Comparison of ENCODE assay signal across 26 cellular contexts in genomic region chr6:5516036-5516435, GRCh38.
DNase-seq lines count a peak whose midpoint lies in the region; ATAC-seq and TF ChIP-seq lines count a peak whose summit lies in the region.
"Had no signal": no experiment of that assay in that cellular context is flagged by ENCODE, and none has a peak within 500 bp of the region (broad histone marks: within the 10 kb centered on the region; RNA-seq: fewer than 3 reads in every experiment).

No MANE protein-coding gene starts in this region.

- TF ChIP-seq POLR2A in breast epithelium (IDR thresholded peaks at IDR 0.05) = no peak

- no peak overlapping the region for H3K27ac ChIP-seq in OCI-LY3 (ENCODE audit: low read length)
- no peak overlapping the region for H3K27ac ChIP-seq in coronary artery
- H3K27ac ChIP-seq in breast epithelium = no peak overlapping the region
- H3K27ac ChIP-seq: epithelial cell of prostate, GM23248, left ventricle myocardium inferior, stomach, tibial nerve had no signal

- intact Hi-C loops in activated CD8-positive, alpha-beta T cell treated with anti-CD3 and anti-CD28 coated beads for 36 hours (cut with micrococcal nuclease) = no loop called here
- intact Hi-C loops in breast epithelium (cut with DNase I; ENCODE audit: low total_unique reads) = no loop called here

- peak overlapping the region; percentile 71 for H3K27ac Mint-ChIP-seq in activated CD8-positive, alpha-beta T cell treated with anti-CD3 and anti-CD28 coated beads for 36 hours
- H3K27ac Mint-ChIP-seq in activated CD8-positive, alpha-beta T cell treated with anti-CD3 and anti-CD28 coated beads, Interleukin-2, amount 10 ng/mL, durations not matched to agents 7 days and 5 days = no peak overlapping the region
- H3K27ac Mint-ChIP-seq in natural killer cell treated with Interleukin-12 subunit alpha and Interleukin-12 subunit beta and Interleukin-15 and Interleukin-18, amount 100 ng/mL, for 72 hours = peak overlapping the region in 1 of 2 donors; percentile 4
- H3K27ac Mint-ChIP-seq: HFFc6, IgD-negative memory B cell, mesothelial cell of epicardium had no signal

- H3K27me3 Mint-ChIP-seq in activated CD8-positive, alpha-beta T cell treated with anti-CD3 and anti-CD28 coated beads for 36 hours = no peaks in the 10 kb centered on the region
- H3K27me3 Mint-ChIP-seq in activated CD8-positive, alpha-beta T cell treated with anti-CD3 and anti-CD28 coated beads, Interleukin-2, amount 10 ng/mL, durations not matched to agents 7 days and 5 days (ENCODE audit: low read depth) = no peaks in the 10 kb centered on the region
- H3K27me3 Mint-ChIP-seq in natural killer cell treated with Interleukin-12 subunit alpha and Interleukin-12 subunit beta and Interleukin-15 and Interleukin-18, amount 100 ng/mL, for 72 hours = no peaks in the 10 kb centered on the region
- H3K27me3 Mint-ChIP-seq: CD4-positive, CD25-positive, alpha-beta regulatory T cell; IgD-negative memory B cell; naive thymus-derived CD4-positive, alpha-beta T cell had no signal

- H3K4me2 ChIP-seq in OCI-LY3 (ENCODE audit: low read length) = peak overlapping the region; percentile 66

- H3K4me3 Mint-ChIP-seq in activated CD8-positive, alpha-beta T cell treated with anti-CD3 and anti-CD28 coated beads for 36 hours = no peak overlapping the region
- H3K4me3 Mint-ChIP-seq in activated CD8-positive, alpha-beta T cell treated with anti-CD3 and anti-CD28 coated beads, Interleukin-2, amount 10 ng/mL, durations not matched to agents 7 days and 5 days = no peak overlapping the region
- peak overlapping the region; percentile 10 for H3K4me3 Mint-ChIP-seq in natural killer cell treated with Interleukin-12 subunit alpha and Interleukin-12 subunit beta and Interleukin-15 and Interleukin-18, amount 100 ng/mL, for 72 hours
- H3K4me3 Mint-ChIP-seq: CD4-positive, CD25-positive, alpha-beta regulatory T cell; HFFc6; IgD-negative memory B cell; mesothelial cell of epicardium had no signal

- no peaks in the 10 kb centered on the region for H3K9me3 Mint-ChIP-seq in activated CD8-positive, alpha-beta T cell treated with anti-CD3 and anti-CD28 coated beads for 36 hours
- no peaks in the 10 kb centered on the region for H3K9me3 Mint-ChIP-seq in activated CD8-positive, alpha-beta T cell treated with anti-CD3 and anti-CD28 coated beads, Interleukin-2, amount 10 ng/mL, durations not matched to agents 7 days and 5 days (ENCODE audit: insufficient read depth)
- H3K9me3 Mint-ChIP-seq in natural killer cell treated with Interleukin-12 subunit alpha and Interleukin-12 subunit beta and Interleukin-15 and Interleukin-18, amount 100 ng/mL, for 72 hours = no peaks in the 10 kb centered on the region
- H3K9me3 Mint-ChIP-seq: HFFc6; IgD-negative memory B cell; mesothelial cell of epicardium; naive thymus-derived CD4-positive, alpha-beta T cell had no signal

- no peaks in the 10 kb centered on the region for H3K36me3 ChIP-seq in OCI-LY3 (replicated peaks; ENCODE audit: low read depth, low read length)
- H3K36me3 ChIP-seq in breast epithelium = no peaks in the 10 kb centered on the region
- H3K36me3 ChIP-seq: left ventricle myocardium inferior, stomach, tibial nerve had no signal

- H3K79me2 ChIP-seq in OCI-LY3 (ENCODE audit: low read length) = no peaks in the 10 kb centered on the region

- peak; percentile 38 for ATAC-seq in activated CD8-positive, alpha-beta T cell treated with anti-CD3 and anti-CD28 coated beads for 36 hours
- no peak for ATAC-seq in activated CD8-positive, alpha-beta T cell treated with anti-CD3 and anti-CD28 coated beads, Interleukin-2, amount 10 ng/mL, durations not matched to agents 7 days and 5 days
- ATAC-seq in GM19463 (IDR thresholded peaks at IDR 0.05; ENCODE audit: unreplicated experiment) = peak; percentile 44
- peak; percentile 56 to 66 for ATAC-seq in natural killer cell treated with Interleukin-12 subunit alpha and Interleukin-12 subunit beta and Interleukin-15 and Interleukin-18, amount 100 ng/mL, for 72 hours
- ATAC-seq in GM18520 (IDR thresholded peaks at IDR 0.05; ENCODE audit: unreplicated experiment) = no peak
- ATAC-seq: naive thymus-derived CD4-positive, alpha-beta T cell had no signal

- no peak overlapping the region for H2AFZ ChIP-seq in OCI-LY3 (ENCODE audit: low read depth, low read length)
- H2AFZ ChIP-seq: GM23248 had no signal

- POLR2A ChIA-PET in activated CD8-positive, alpha-beta T cell treated with anti-CD3 and anti-CD28 coated beads for 36 hours (lab: Charles Lee) = no interaction called here
- POLR2A ChIA-PET in activated CD8-positive, alpha-beta T cell treated with anti-CD3 and anti-CD28 coated beads, Interleukin-2, amount 10 ng/mL, durations not matched to agents 7 days and 5 days (lab: Charles Lee) = no interaction called here

- CTCF ChIA-PET in activated CD8-positive, alpha-beta T cell treated with anti-CD3 and anti-CD28 coated beads for 36 hours (lab: Charles Lee) = interaction anchor here (2.2 kb wide), 1 partner anchor 45 kb away, joined by 7 read pairs; no protein-coding TSS in a partner anchor
- CTCF ChIA-PET in activated CD8-positive, alpha-beta T cell treated with anti-CD3 and anti-CD28 coated beads, Interleukin-2, amount 10 ng/mL, durations not matched to agents 7 days and 5 days (lab: Charles Lee) = interaction anchor here (0.9 to 5.8 kb wide), 2 partner anchors 9 to 45 kb away, joined by 3 to 22 read pairs; no protein-coding TSS in a partner anchor

- H3K27me3 ChIP-seq in OCI-LY3 (ENCODE audit: low read depth, low read length) = no peaks in the 10 kb centered on the region
- H3K27me3 ChIP-seq in breast epithelium = no peaks in the 10 kb centered on the region
- H3K27me3 ChIP-seq: stomach, tibial nerve had no signal

- peaks cover 5% of the 10 kb centered on the region for H3K36me3 Mint-ChIP-seq in activated CD8-positive, alpha-beta T cell treated with anti-CD3 and anti-CD28 coated beads for 36 hours (ENCODE audit: low read depth)
- H3K36me3 Mint-ChIP-seq in activated CD8-positive, alpha-beta T cell treated with anti-CD3 and anti-CD28 coated beads, Interleukin-2, amount 10 ng/mL, durations not matched to agents 7 days and 5 days (ENCODE audit: low read depth) = peaks cover 11% of the 10 kb centered on the region
- H3K36me3 Mint-ChIP-seq in natural killer cell treated with Interleukin-12 subunit alpha and Interleukin-12 subunit beta and Interleukin-15 and Interleukin-18, amount 100 ng/mL, for 72 hours = no peaks in the 10 kb centered on the region
- H3K36me3 Mint-ChIP-seq: mesothelial cell of epicardium had no signal

- H3K9ac ChIP-seq in OCI-LY3 (ENCODE audit: low read length) = no peak overlapping the region
- H3K9ac ChIP-seq: GM23248 had no signal

- peak; percentile 33 for DNase-seq in activated CD8-positive, alpha-beta T cell treated with anti-CD3 and anti-CD28 coated beads for 36 hours
- no peak for DNase-seq in activated CD8-positive, alpha-beta T cell treated with anti-CD3 and anti-CD28 coated beads, Interleukin-2, amount 10 ng/mL, durations not matched to agents 7 days and 5 days
- DNase-seq in natural killer cell treated with Interleukin-12 subunit alpha and Interleukin-12 subunit beta and Interleukin-15 and Interleukin-18, amount 100 ng/mL, for 72 hours (ENCODE audit: low spot score) = no peak
- DNase-seq in coronary artery (ENCODE audit: low spot score) = no peak
- DNase-seq in breast epithelium (ENCODE audit: low spot score in 2 of 2) = no peak
- DNase-seq: activated CD4-positive, alpha-beta T cell treated with anti-CD3 and anti-CD28 coated beads, Interleukin-2, amount 50 U/mL, for 1 hour; amniotic stem cell; CD4-positive, CD25-positive, alpha-beta regulatory T cell; DND-41; GM23248; HFFc6; left ventricle myocardium inferior; naive thymus-derived CD4-positive, alpha-beta T cell; NCI-H1092 treated with DMSO at 0.1 percent for 48 hours; NCI-H187; NCI-H524 treated with DMSO at 0.1 percent for 48 hours; stomach; SW 1271; T1000 had no signal

- no peaks in the 10 kb centered on the region for H4K20me1 ChIP-seq in OCI-LY3 (ENCODE audit: insufficient read depth, low read length)

- H3K9me3 ChIP-seq in OCI-LY3 (ENCODE audit: insufficient read depth, low read length) (no peaks in the 10 kb centered on the region), breast epithelium (no peaks in the 10 kb centered on the region)
- H3K9me3 ChIP-seq: left ventricle myocardium inferior, stomach, tibial nerve had no signal

- H3K4me1 ChIP-seq in OCI-LY3 (ENCODE audit: low read length) = peaks cover 66% of the 10 kb centered on the region
- H3K4me1 ChIP-seq in breast epithelium = no peaks in the 10 kb centered on the region
- H3K4me1 ChIP-seq: tibial nerve had no signal

- H3K4me3 ChIP-seq in OCI-LY3 (ENCODE audit: low read length) (no peak overlapping the region), coronary artery (no peak overlapping the region), breast epithelium (no peak overlapping the region)
- H3K4me3 ChIP-seq: GM23248, left ventricle myocardium inferior, stomach, tibial nerve had no signal

- TF ChIP-seq CTCF in activated CD8-positive, alpha-beta T cell treated with anti-CD3 and anti-CD28 coated beads for 36 hours (IDR thresholded peaks at IDR 0.05) = no peak
- TF ChIP-seq CTCF in OCI-LY3 (IDR thresholded peaks at IDR 0.05; ENCODE audit: low read depth, low read length) (no peak), coronary artery (IDR thresholded peaks at IDR 0.05) (no peak), breast epithelium (IDR thresholded peaks at IDR 0.05) (no peak)

- peaks cover 50% of the 10 kb centered on the region for H3K4me1 Mint-ChIP-seq in activated CD8-positive, alpha-beta T cell treated with anti-CD3 and anti-CD28 coated beads for 36 hours (ENCODE audit: low read depth)
- peaks cover 31% of the 10 kb centered on the region for H3K4me1 Mint-ChIP-seq in activated CD8-positive, alpha-beta T cell treated with anti-CD3 and anti-CD28 coated beads, Interleukin-2, amount 10 ng/mL, durations not matched to agents 7 days and 5 days (ENCODE audit: low read depth)
- peaks cover 32 to 45% of the 10 kb centered on the region in 2 donors for H3K4me1 Mint-ChIP-seq in natural killer cell treated with Interleukin-12 subunit alpha and Interleukin-12 subunit beta and Interleukin-15 and Interleukin-18, amount 100 ng/mL, for 72 hours (ENCODE audit: low read depth in 2 of 2)

Comparison
In these comparisons a context has a peak if more than half of its experiments do, and no peak if none do; other contexts are left out.
1. ATAC-seq: peak in activated CD8-positive, alpha-beta T cell treated with anti-CD3 and anti-CD28 coated beads for 36 hours (single experiment), GM19463 (single experiment) and natural killer cell treated with Interleukin-12 subunit alpha and Interleukin-12 subunit beta and Interleukin-15 and Interleukin-18, amount 100 ng/mL, for 72 hours (2 of 2); none in activated CD8-positive, alpha-beta T cell treated with anti-CD3 and anti-CD28 coated beads, Interleukin-2, amount 10 ng/mL, durations not matched to agents 7 days and 5 days (single experiment) and GM18520 (single experiment).